20 cellular contexts compared by ENCODE assay signal in the genomic region with DNA sequence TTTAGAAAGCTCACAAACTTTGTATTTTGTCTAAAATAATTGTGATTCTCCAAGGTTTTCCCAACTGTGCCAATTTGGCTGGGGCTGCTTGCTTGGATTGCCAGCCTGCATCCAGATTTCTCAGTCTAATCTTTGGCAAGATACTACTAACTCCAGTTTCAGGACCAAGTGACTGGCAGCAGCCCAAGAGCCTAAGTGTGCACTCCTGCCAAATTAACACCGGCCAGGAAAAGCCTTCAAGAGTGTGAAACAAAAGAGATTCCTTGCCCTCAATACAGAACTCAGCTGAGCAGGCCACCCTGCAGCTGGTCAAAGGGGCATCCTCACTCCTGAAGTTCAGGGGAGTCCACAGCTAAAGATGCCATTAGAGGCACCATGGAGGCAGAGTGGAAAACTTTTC.
DNase-seq lines count a peak whose midpoint lies in the region; TF ChIP-seq lines count a peak whose summit lies in the region.
"Had no signal": no experiment of that assay in that cellular context is flagged by ENCODE, and none has a peak within 500 bp of the region (broad histone marks: within the 10 kb centered on the region; RNA-seq: fewer than 3 reads in every experiment).

No MANE protein-coding gene starts in this region.

- H3K9ac ChIP-seq in neural progenitor cell, result no peak overlapping the region

- H2AFZ ChIP-seq in neural progenitor cell (replicated peaks), result no peak overlapping the region

- H3K9me3 Mint-ChIP-seq in neural progenitor cell, result peaks cover 6% of the 10 kb centered on the region

- DNase-seq in DMS79 (lab: John Stamatoyannopoulos, UW) (peak; percentile 74), NCI-H1105 (lab: John Stamatoyannopoulos, UW) (peak; percentile 3), dorsolateral prefrontal cortex (peak in 9 of 10 donors; percentile 5 to 76 (median 53)), neural progenitor cell (ENCODE audit: low spot score) (peak; percentile 6), NCI-H2227 (lab: John Stamatoyannopoulos, UW; ENCODE audit: unreplicated experiment) (no peak), SK-N-DZ (ENCODE audit: low spot score) (no peak), prostate gland (ENCODE audit: low spot score) (no peak)
- no peak for DNase-seq in stimulated activated naive CD4-positive, alpha-beta T cell treated with Interleukin-2 at 50 U/mL for 16 hours (lab: John Stamatoyannopoulos, UW)
- DNase-seq: activated CD4-positive, alpha-beta T cell treated with anti-CD3 and anti-CD28 coated beads, Interleukin-2, amount 10 ng/mL, durations not matched to agents 24 days and 14 days; activated T-cell treated with anti-CD3 and anti-CD28 coated beads, Interleukin-2, amount 50 U/mL, for 4 hours; adrenal gland; central memory CD4-positive, alpha-beta T cell; naive thymus-derived CD4-positive, alpha-beta T cell; NCI-H2171 treated with DMSO at 0.1 percent for 48 hours; stimulated activated naive CD8-positive, alpha-beta T cell treated with anti-CD3 and anti-CD28 coated beads, Interleukin-15, amount 100 ng/mL, for 72 hours; trophoblast cell; WERI-Rb-1 had no signal

- no peaks in the 10 kb centered on the region for H3K27me3 Mint-ChIP-seq in neural progenitor cell (ENCODE audit: insufficient read depth, low read depth)

- H3K27me3 ChIP-seq in dorsolateral prefrontal cortex (no peaks in the 10 kb centered on the region), neural progenitor cell (no peaks in the 10 kb centered on the region), prostate gland (replicated peaks; ENCODE audit: insufficient read depth) (no peaks in the 10 kb centered on the region)
- H3K27me3 ChIP-seq: adrenal gland, pancreas had no signal

- H3K36me3 ChIP-seq in neural progenitor cell (no peaks in the 10 kb centered on the region), prostate gland (no peaks in the 10 kb centered on the region)
- H3K36me3 ChIP-seq: adrenal gland, pancreas, WERI-Rb-1 had no signal

- no peak for TF ChIP-seq CTCF in dorsolateral prefrontal cortex (IDR thresholded peaks at IDR 0.05 in 54 of 56, conservative IDR thresholded peaks at IDR 0.05 in 2 of 56; ENCODE audit: low read depth in 1 of 56, partially characterized antibody in 56 of 56)
- TF ChIP-seq CTCF in neural progenitor cell (IDR thresholded peaks at IDR 0.05), result no peak
- no peak for TF ChIP-seq CTCF in prostate gland (IDR thresholded peaks at IDR 0.05)

- H3F3A ChIP-seq in neural progenitor cell (ENCODE audit: low read depth), result no peaks in the 10 kb centered on the region

- no peaks in the 10 kb centered on the region for H3K4me1 Mint-ChIP-seq in neural progenitor cell
- H3K4me1 Mint-ChIP-seq: activated CD4-positive, alpha-beta T cell treated with anti-CD3 and anti-CD28 coated beads, Interleukin-2, amount 10 ng/mL, durations not matched to agents 24 days and 14 days; CD14-positive monocyte; naive thymus-derived CD4-positive, alpha-beta T cell; stimulated activated naive CD8-positive, alpha-beta T cell treated with anti-CD3 and anti-CD28 coated beads, Interleukin-15, amount 100 ng/mL, for 72 hours had no signal

- H3K4me1 ChIP-seq in neural progenitor cell, result no peaks in the 10 kb centered on the region
- no peaks in the 10 kb centered on the region for H3K4me1 ChIP-seq in prostate gland (replicated peaks)
- H3K4me1 ChIP-seq: adrenal gland, pancreas had no signal

- no peaks in the 10 kb centered on the region for H3K9me3 ChIP-seq in neural progenitor cell (ENCODE audit: low read depth)
- H3K9me3 ChIP-seq in prostate gland, result no peaks in the 10 kb centered on the region
- H3K9me3 ChIP-seq: adrenal gland, pancreas had no signal

- no peak overlapping the region for H3K4me3 Mint-ChIP-seq in neural progenitor cell
- H3K4me3 Mint-ChIP-seq: activated CD4-positive, alpha-beta T cell treated with anti-CD3 and anti-CD28 coated beads, Interleukin-2, amount 10 ng/mL, durations not matched to agents 24 days and 14 days; activated T-cell treated with anti-CD3 and anti-CD28 coated beads, Interleukin-2, amount 50 U/mL, for 4 hours; CD14-positive monocyte; naive thymus-derived CD4-positive, alpha-beta T cell; stimulated activated naive CD8-positive, alpha-beta T cell treated with anti-CD3 and anti-CD28 coated beads, Interleukin-15, amount 100 ng/mL, for 72 hours had no signal

- no peak for TF ChIP-seq POLR2A in prostate gland (IDR thresholded peaks at IDR 0.05)

- 0% methylated on average over 1 of the region's 1 CpG for WGBS in prostate gland

- no peaks in the 10 kb centered on the region for H3K36me3 Mint-ChIP-seq in neural progenitor cell
- H3K36me3 Mint-ChIP-seq: CD14-positive monocyte had no signal

- H3K27ac ChIP-seq in dorsolateral prefrontal cortex, result no peak overlapping the region
- H3K27ac ChIP-seq in neural progenitor cell, result no peak overlapping the region
- no peak overlapping the region for H3K27ac ChIP-seq in prostate gland
- H3K27ac ChIP-seq: adrenal gland, pancreas, RWPE1, WERI-Rb-1 had no signal

- H3K27ac Mint-ChIP-seq in neural progenitor cell, result no peak overlapping the region
- H3K27ac Mint-ChIP-seq: activated CD4-positive, alpha-beta T cell treated with anti-CD3 and anti-CD28 coated beads, Interleukin-2, amount 10 ng/mL, durations not matched to agents 24 days and 14 days; CD14-positive monocyte; naive thymus-derived CD4-positive, alpha-beta T cell; stimulated activated naive CD8-positive, alpha-beta T cell treated with anti-CD3 and anti-CD28 coated beads, Interleukin-15, amount 100 ng/mL, for 72 hours had no signal

- H3K4me2 ChIP-seq in neural progenitor cell, result no peak overlapping the region

- H3K4me3 ChIP-seq in dorsolateral prefrontal cortex (no peak overlapping the region), neural progenitor cell (no peak overlapping the region), prostate gland (no peak overlapping the region)
- H3K4me3 ChIP-seq: adrenal gland, pancreas had no signal

- H3K79me2 ChIP-seq in neural progenitor cell (ENCODE audit: low read depth), result no peaks in the 10 kb centered on the region

- H4K20me1 ChIP-seq in neural progenitor cell (ENCODE audit: low read depth), result no peaks in the 10 kb centered on the region

- intact Hi-C loops in dorsolateral prefrontal cortex (cut with DNase I) (no loop called here), prostate gland (cut with DNase I) (no loop called here)

Comparison
In these comparisons a context has a peak if more than half of its experiments do, and no peak if none do; other contexts are left out.
1. DNase-seq: peak in DMS79 (single experiment), NCI-H1105 (single experiment), dorsolateral prefrontal cortex (9 of 10) and neural progenitor cell (single experiment); none in NCI-H2227 (single experiment), SK-N-DZ (single experiment), stimulated activated naive CD4-positive, alpha-beta T cell treated with Interleukin-2 at 50 U/mL for 16 hours (single experiment) and prostate gland (single experiment).